ENCODE assay signal across 17 cellular contexts in the genomic region with DNA sequence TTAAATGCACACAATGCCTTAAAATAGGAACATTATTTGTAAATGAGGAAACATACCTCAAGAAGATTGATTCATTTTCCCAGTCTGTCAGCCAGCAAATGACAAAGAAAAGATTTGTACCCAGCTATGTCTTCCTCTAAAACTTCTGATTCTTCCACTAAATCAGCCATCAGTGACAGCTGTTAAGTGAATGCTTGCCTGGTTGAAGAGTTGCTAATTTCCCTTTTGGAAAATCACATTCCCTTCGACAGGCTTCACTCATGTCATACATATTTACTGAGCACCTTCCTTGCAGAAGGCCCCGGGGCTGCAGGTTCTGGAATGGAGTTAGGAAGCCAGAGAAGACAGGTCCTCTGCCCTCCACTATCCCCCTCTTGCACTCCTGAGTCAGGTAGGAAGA.
DNase-seq lines count a peak whose midpoint lies in the region; ATAC-seq and TF ChIP-seq lines count a peak whose summit lies in the region.
"Had no signal": no experiment of that assay in that cellular context is flagged by ENCODE, and none has a peak within 500 bp of the region (broad histone marks: within the 10 kb centered on the region; RNA-seq: fewer than 3 reads in every experiment).

No MANE protein-coding gene starts in this region.

- H3K27ac ChIP-seq in lung (ENCODE audit: low read depth in 1 of 2, low read length in 1 of 2), result no peak overlapping the region

- DNase-seq in NCI-H1694 treated with DMSO at 0.1 percent for 48 hours (lab: John Stamatoyannopoulos, UW) (peak; percentile 76), NCI-H2171 treated with DMSO at 0.1 percent for 48 hours (lab: John Stamatoyannopoulos, UW) (peak; percentile 78), lung (ENCODE audit: low spot score) (peak; percentile 2)
- DNase-seq in activated CD8-positive, alpha-beta memory T cell treated with anti-CD3 and anti-CD28 coated beads, Interleukin-2, amount 50 U/mL, for 4 hours, result no peak
- DNase-seq in stimulated activated CD4-positive, alpha-beta T cell treated with anti-CD3 and anti-CD28 coated beads, Interleukin-4, amount 100 ng/mL, for 4 hours, result no peak
- DNase-seq: C1 segment of cervical spinal cord; Calu3; CD4-positive, alpha-beta memory T cell; COR-L47; DMS79; EL; GDM1; H9 had no signal

- H3K9me3 ChIP-seq in lung (ENCODE audit: control insufficient read depth in 2 of 2, insufficient read depth in 1 of 2, low read length in 1 of 2), result peaks cover 9% of the 10 kb centered on the region in 2 donors

- H3K4me3 ChIP-seq in lung, result no peak overlapping the region
- H3K4me3 ChIP-seq: GM12878, GM23338 had no signal

- no peak for ATAC-seq in lung (ENCODE audit: insufficient read depth, low FRiP score)
- no peak for ATAC-seq in GM19397 (IDR thresholded peaks at IDR 0.05; ENCODE audit: unreplicated experiment)
- ATAC-seq: GM12878, GM23338, HCT116 had no signal

- WGBS in lung, 2 donors, result 48 to 50% methylated on average over 2 of the region's 2 CpGs

- no peaks in the 10 kb centered on the region for H3K36me3 ChIP-seq in lung (ENCODE audit: control insufficient read depth in 2 of 2, insufficient read depth in 2 of 2, low read length in 2 of 2)

- no peak for TF ChIP-seq CTCF in lung (IDR thresholded peaks at IDR 0.05; ENCODE audit: control extremely low read depth, extremely low read depth)

- H3K4me1 ChIP-seq in lung (ENCODE audit: control insufficient read depth in 2 of 2, insufficient read depth in 2 of 2, low read length in 2 of 2), result no peaks in the 10 kb centered on the region

- H3K27me3 ChIP-seq in lung (ENCODE audit: control insufficient read depth, insufficient read depth), result peaks cover 3% of the 10 kb centered on the region

Comparison
In these comparisons a context has a peak if more than half of its experiments do, and no peak if none do; other contexts are left out.
1. DNase-seq: peak in NCI-H1694 treated with DMSO at 0.1 percent for 48 hours (single experiment), NCI-H2171 treated with DMSO at 0.1 percent for 48 hours (single experiment) and lung (single experiment); none in activated CD8-positive, alpha-beta memory T cell treated with anti-CD3 and anti-CD28 coated beads, Interleukin-2, amount 50 U/mL, for 4 hours (single experiment) and stimulated activated CD4-positive, alpha-beta T cell treated with anti-CD3 and anti-CD28 coated beads, Interleukin-4, amount 100 ng/mL, for 4 hours (0 of 2).